Comparison of ENCODE assay signal across 21 cellular contexts in the genomic region with DNA sequence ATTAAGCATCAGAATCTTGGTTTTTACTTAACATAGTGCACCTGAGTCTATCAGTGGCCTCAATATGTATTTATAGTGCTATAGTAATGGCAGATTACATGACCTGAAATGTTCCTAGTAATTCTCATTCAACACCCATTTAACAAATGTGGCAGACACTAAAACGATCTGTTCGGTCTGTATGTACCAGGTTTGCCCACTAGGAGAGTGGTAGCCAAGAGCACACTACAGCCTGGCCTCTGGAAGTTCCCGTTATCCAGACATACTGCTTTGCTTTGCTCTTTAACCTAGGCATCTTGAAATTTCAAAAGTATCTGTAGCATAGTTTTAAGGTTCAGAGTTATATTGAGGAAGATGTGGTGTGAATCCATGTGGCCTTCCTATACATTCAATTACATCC.
DNase-seq lines count a peak whose midpoint lies in the region; ATAC-seq, FAIRE-seq and TF ChIP-seq lines count a peak whose summit lies in the region.
"Had no signal": no experiment of that assay in that cellular context is flagged by ENCODE, and none has a peak within 500 bp of the region (broad histone marks: within the 10 kb centered on the region; RNA-seq: fewer than 3 reads in every experiment).

No MANE protein-coding gene starts in this region.

- H3K9me3 Mint-ChIP-seq in GM23338 = no peaks in the 10 kb centered on the region; the same call in 2 of the 3 replicates
- H3K9me3 Mint-ChIP-seq in endothelial cell (ENCODE audit: unreplicated experiment) = no peaks in the 10 kb centered on the region
- H3K9me3 Mint-ChIP-seq in neural progenitor cell = no peaks in the 10 kb centered on the region
- H3K9me3 Mint-ChIP-seq: T-helper 1 cell treated with Interleukin-12 subunit alpha and Interleukin-12 subunit beta and Interleukin-4 antibody, amounts not matched to agents 30 μg/mL and 1 μg/mL, for 36 hours had no signal

- POLR2A ChIA-PET in PC-9 (lab: Charles Lee; ENCODE audit: unreplicated experiment) = interaction anchor here (0.7 kb wide), 1 partner anchor 146 kb away, joined by 6 read pairs; no protein-coding TSS in a partner anchor

- no peaks in the 10 kb centered on the region for H3F3A ChIP-seq in GM23338 (replicated peaks; ENCODE audit: low read depth)
- no peaks in the 10 kb centered on the region for H3F3A ChIP-seq in PC-9 (ENCODE audit: insufficient read depth, low read depth)
- no peaks in the 10 kb centered on the region for H3F3A ChIP-seq in neural progenitor cell (ENCODE audit: low read depth)

- BruUV-seq in PC-9 (replicated peaks; lab: Mats Ljungman, UMichigan) = no TSS peak

- H3K27me3 ChIP-seq in GM23338 (ENCODE audit: insufficient read depth) = no peaks in the 10 kb centered on the region
- H3K27me3 ChIP-seq in PC-9 (ENCODE audit: insufficient read depth, low read depth) = no peaks in the 10 kb centered on the region
- no peaks in the 10 kb centered on the region for H3K27me3 ChIP-seq in neural progenitor cell
- H3K27me3 ChIP-seq in transverse colon = no peaks in the 10 kb centered on the region
- no peaks in the 10 kb centered on the region for H3K27me3 ChIP-seq in esophagus squamous epithelium
- H3K27me3 ChIP-seq: MG63 had no signal

- CTCF ChIA-PET in PC-9 (lab: Charles Lee) = no interaction called here

- peak; percentile 45 for DNase-seq in GM23338 (ENCODE audit: low spot score)
- DNase-seq in PC-9 = no peak
- DNase-seq in endothelial cell (ENCODE audit: low spot score) = no peak
- DNase-seq in neural progenitor cell (ENCODE audit: low spot score) = peak; percentile 19
- DNase-seq in transverse colon = no peak
- no peak for DNase-seq in RCC 7860 (ENCODE audit: low spot score)
- DNase-seq in medulla oblongata (ENCODE audit: extremely low spot score) = no peak
- DNase-seq in esophagus squamous epithelium (lab: John Stamatoyannopoulos, UW) = no peak
- DNase-seq: CD4-positive, alpha-beta memory T cell; DND-41; MG63; NCI-H1092; NCI-H146; NCI-H2081; NCI-H226; SHP77 had no signal

- H2AFZ ChIP-seq in GM23338 (no peak overlapping the region), PC-9 (no peak overlapping the region), neural progenitor cell (replicated peaks) (no peak overlapping the region)

- H3K27ac ChIP-seq in GM23338 (ENCODE audit: low read depth) (no peak overlapping the region), PC-9 (no peak overlapping the region), neural progenitor cell (no peak overlapping the region), transverse colon (no peak overlapping the region), esophagus squamous epithelium (no peak overlapping the region)
- H3K27ac ChIP-seq: KMS-11 had no signal

- H3K9ac ChIP-seq in neural progenitor cell = no peak overlapping the region
- H3K9ac ChIP-seq: KMS-11 had no signal

- no peak overlapping the region for H3K4me3 Mint-ChIP-seq in GM23338
- no peak overlapping the region for H3K4me3 Mint-ChIP-seq in endothelial cell (ENCODE audit: unreplicated experiment)
- H3K4me3 Mint-ChIP-seq in neural progenitor cell = no peak overlapping the region
- H3K4me3 Mint-ChIP-seq: CD4-positive, alpha-beta memory T cell; T-helper 1 cell treated with Interleukin-12 subunit alpha and Interleukin-12 subunit beta and Interleukin-4 antibody, amounts not matched to agents 30 μg/mL and 1 μg/mL, for 36 hours had no signal

- H3K4me1 Mint-ChIP-seq in GM23338 (no peaks in the 10 kb centered on the region; the same call in 2 of the 3 replicates), endothelial cell (ENCODE audit: unreplicated experiment) (no peaks in the 10 kb centered on the region), neural progenitor cell (no peaks in the 10 kb centered on the region)
- H3K4me1 Mint-ChIP-seq: CD4-positive, alpha-beta memory T cell had no signal

- ATAC-seq in GM23338 = peak; percentile 79

- no peak for TF ChIP-seq POLR2A in transverse colon (IDR thresholded peaks at IDR 0.05)
- TF ChIP-seq POLR2A in esophagus squamous epithelium (IDR thresholded peaks at IDR 0.05) = no peak

- H3K79me2 ChIP-seq in GM23338 (replicated peaks; ENCODE audit: insufficient read depth) = no peaks in the 10 kb centered on the region
- no peaks in the 10 kb centered on the region for H3K79me2 ChIP-seq in PC-9 (ENCODE audit: low read depth)
- no peaks in the 10 kb centered on the region for H3K79me2 ChIP-seq in neural progenitor cell (ENCODE audit: low read depth)

- no peak for TF ChIP-seq EP300 in transverse colon (IDR thresholded peaks at IDR 0.05; ENCODE audit: low read depth)

- H3K4me2 ChIP-seq in GM23338 = no peak overlapping the region
- no peak overlapping the region for H3K4me2 ChIP-seq in PC-9
- H3K4me2 ChIP-seq in neural progenitor cell = no peak overlapping the region
- H3K4me2 ChIP-seq: KMS-11 had no signal

- H3K36me3 Mint-ChIP-seq in GM23338 (ENCODE audit: low read depth) (no peaks in the 10 kb centered on the region), endothelial cell (ENCODE audit: low read depth, unreplicated experiment) (no peaks in the 10 kb centered on the region), neural progenitor cell (no peaks in the 10 kb centered on the region)
- H3K36me3 Mint-ChIP-seq: CD4-positive, alpha-beta memory T cell had no signal

- intact Hi-C loops in PC-9 (cut with micrococcal nuclease; ENCODE audit: unreplicated experiment) (no loop called here), transverse colon (cut with DNase I; ENCODE audit: low total_unique reads) (no loop called here), esophagus squamous epithelium (cut with DNase I) (no loop called here)

- no peaks in the 10 kb centered on the region for H4K20me1 ChIP-seq in GM23338 (replicated peaks; ENCODE audit: insufficient read depth)
- H4K20me1 ChIP-seq in PC-9 (ENCODE audit: insufficient read depth) = no peaks in the 10 kb centered on the region
- H4K20me1 ChIP-seq in neural progenitor cell (ENCODE audit: low read depth) = no peaks in the 10 kb centered on the region

- H3K36me3 ChIP-seq in GM23338 (ENCODE audit: insufficient read depth) (no peaks in the 10 kb centered on the region), PC-9 (ENCODE audit: low read depth) (no peaks in the 10 kb centered on the region), neural progenitor cell (no peaks in the 10 kb centered on the region), transverse colon (no peaks in the 10 kb centered on the region), esophagus squamous epithelium (no peaks in the 10 kb centered on the region)
- H3K36me3 ChIP-seq: MG63 had no signal

- H3K9me2 ChIP-seq in GM23338 (ENCODE audit: insufficient read depth) (no peaks in the 10 kb centered on the region), PC-9 (ENCODE audit: insufficient read depth) (no peaks in the 10 kb centered on the region)

- H3K9me3 ChIP-seq in PC-9 (ENCODE audit: insufficient read depth, low read depth) = no peaks in the 10 kb centered on the region
- no peaks in the 10 kb centered on the region for H3K9me3 ChIP-seq in neural progenitor cell (ENCODE audit: low read depth)
- no peaks in the 10 kb centered on the region for H3K9me3 ChIP-seq in transverse colon
- H3K9me3 ChIP-seq in esophagus squamous epithelium = no peaks in the 10 kb centered on the region
- H3K9me3 ChIP-seq: MG63 had no signal

- TF ChIP-seq CTCF in GM23338 (conservative IDR thresholded peaks at IDR 0.05; ENCODE audit: low read depth in 2 of 2) (peak in 1 of 2 experiments; percentile 43; a peak in 3 of 4 replicates), PC-9 (conservative IDR thresholded peaks at IDR 0.05) (peak; percentile 39; the same call in 1 of the 2 replicates), endothelial cell (IDR thresholded peaks at IDR 0.05; ENCODE audit: unreplicated experiment) (peak; percentile 45), neural progenitor cell (IDR thresholded peaks at IDR 0.05) (peak; percentile 45), transverse colon (IDR thresholded peaks at IDR 0.05) (no peak), esophagus squamous epithelium (IDR thresholded peaks at IDR 0.05) (no peak)

- no peak for FAIRE-seq in RCC 7860 (lab: Jason Lieb, UNC)
- FAIRE-seq: D721Med, G401.6, GM12891 had no signal

- H3K4me1 ChIP-seq in GM23338 (ENCODE audit: insufficient read depth) = no peaks in the 10 kb centered on the region
- no peaks in the 10 kb centered on the region for H3K4me1 ChIP-seq in PC-9 (replicated peaks; ENCODE audit: insufficient read depth)
- no peaks in the 10 kb centered on the region for H3K4me1 ChIP-seq in neural progenitor cell
- no peaks in the 10 kb centered on the region for H3K4me1 ChIP-seq in transverse colon
- H3K4me1 ChIP-seq in esophagus squamous epithelium = no peaks in the 10 kb centered on the region

- H3K27ac Mint-ChIP-seq in GM23338 (no peak overlapping the region), endothelial cell (ENCODE audit: unreplicated experiment) (no peak overlapping the region), neural progenitor cell (no peak overlapping the region)
- H3K27ac Mint-ChIP-seq: CD4-positive, alpha-beta memory T cell; T-helper 1 cell treated with Interleukin-12 subunit alpha and Interleukin-12 subunit beta and Interleukin-4 antibody, amounts not matched to agents 30 μg/mL and 1 μg/mL, for 36 hours had no signal

- in situ Hi-C loops in transverse colon (cut with MboI; ENCODE audit: low pct_ligation_motif_present in 1 of 4, low pct_unique_long_range_greater_than_20kb in 1 of 4, low sequenced_read_pairs in 3 of 4) = no loop called here

- H3K4me3 ChIP-seq in GM23338 (no peak overlapping the region), PC-9 (no peak overlapping the region), neural progenitor cell (no peak overlapping the region), transverse colon (no peak overlapping the region), esophagus squamous epithelium (no peak overlapping the region)
- H3K4me3 ChIP-seq: MG63 had no signal

- WGBS in transverse colon (ENCODE audit: low coverage in 1 of 2), 2 donors = 80 to 84% methylated on average over 3 of the region's 3 CpGs
- WGBS in esophagus squamous epithelium, 2 donors = 78 to 85% methylated on average over 3 of the region's 3 CpGs

- no peaks in the 10 kb centered on the region for H3K27me3 Mint-ChIP-seq in GM23338 (ENCODE audit: insufficient read depth, low read depth, poor library complexity)
- H3K27me3 Mint-ChIP-seq in endothelial cell (ENCODE audit: unreplicated experiment) = no peaks in the 10 kb centered on the region
- H3K27me3 Mint-ChIP-seq in neural progenitor cell (ENCODE audit: insufficient read depth, low read depth) = no peaks in the 10 kb centered on the region
- H3K27me3 Mint-ChIP-seq: CD4-positive, alpha-beta memory T cell had no signal

Comparison
In these comparisons a context has a peak if more than half of its experiments do, and no peak if none do; other contexts are left out.
1. DNase-seq: peak in GM23338 (single experiment) and neural progenitor cell (single experiment); none in PC-9 (0 of 2), endothelial cell (single experiment), transverse colon (single experiment), RCC 7860 (single experiment), medulla oblongata (single experiment) and esophagus squamous epithelium (single experiment).
2. CTCF ChIP-seq: peak in PC-9 (single experiment), endothelial cell (single experiment) and neural progenitor cell (single experiment); none in transverse colon (0 of 5) and esophagus squamous epithelium (0 of 6).